Comparison of ENCODE assay signal across 31 cellular contexts in the genomic region with DNA sequence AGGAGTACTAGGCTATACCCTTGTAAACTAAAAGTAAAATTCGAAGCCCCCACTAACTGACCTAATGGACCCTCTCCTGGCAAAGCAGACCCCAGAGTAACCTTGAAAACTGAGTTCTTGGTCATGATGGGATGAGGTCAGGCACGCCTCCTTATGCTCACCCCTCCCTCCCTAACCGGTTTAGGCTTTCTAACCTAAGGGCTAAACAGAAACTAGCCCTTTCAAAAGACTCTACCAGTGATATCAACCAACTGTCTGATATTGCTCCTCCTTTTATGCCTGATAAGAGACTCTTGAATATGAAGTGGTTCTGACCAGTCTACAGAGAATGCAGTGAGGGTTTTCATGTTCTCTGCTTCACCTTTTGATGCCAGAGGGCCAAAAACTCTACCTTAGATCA.
"Had no signal": no experiment of that assay in that cellular context is flagged by ENCODE, and none has a peak within 500 bp of the region (broad histone marks: within the 10 kb centered on the region; RNA-seq: fewer than 3 reads in every experiment).

No MANE protein-coding gene starts in this region.

- H3K27me3 Mint-ChIP-seq: stimulated activated memory B cell treated with anti-CD40 and anti-IgM and Interleukin-4, amounts not matched to agents 10 μg/mL and 1 μg/mL and 100 μg/mL, for 72 hours; stimulated activated naive CD8-positive, alpha-beta T cell treated with anti-CD3 and anti-CD28 coated beads, Interleukin-15, amount 100 ng/mL, for 72 hours; type B pancreatic cell had no signal

- H3K27ac Mint-ChIP-seq: natural killer cell; nephron; neural progenitor cell; progenitor cell of endocrine pancreas; stimulated activated memory B cell treated with anti-CD40 and anti-IgM and Interleukin-4, amounts not matched to agents 10 μg/mL and 1 μg/mL and 100 μg/mL, for 72 hours; stimulated activated naive CD8-positive, alpha-beta T cell treated with anti-CD3 and anti-CD28 coated beads, Interleukin-15, amount 100 ng/mL, for 72 hours; type B pancreatic cell had no signal

- H3K9me3 ChIP-seq: ovary, psoas muscle, right lobe of liver, sigmoid colon, spleen, suprapubic skin, testis, tibial artery, transverse colon, upper lobe of right lung, uterus had no signal

- H3K4me3 Mint-ChIP-seq: natural killer cell; nephron; neural progenitor cell; stimulated activated memory B cell treated with anti-CD40 and anti-IgM and Interleukin-4, amounts not matched to agents 10 μg/mL and 1 μg/mL and 100 μg/mL, for 72 hours; stimulated activated naive CD8-positive, alpha-beta T cell treated with anti-CD3 and anti-CD28 coated beads, Interleukin-15, amount 100 ng/mL, for 72 hours; type B pancreatic cell had no signal

- H3K27ac ChIP-seq: neural progenitor cell, ovary, parathyroid adenoma, psoas muscle, right lobe of liver, sigmoid colon, spleen, suprapubic skin, testis, tibial artery, transverse colon, upper lobe of right lung, uterus had no signal

- H3K4me3 ChIP-seq: neural progenitor cell, ovary, psoas muscle, right lobe of liver, sigmoid colon, smooth muscle cell, spleen, suprapubic skin, testis, tibial artery, transverse colon, upper lobe of right lung, uterus had no signal

- H3K4me1 Mint-ChIP-seq: natural killer cell; stimulated activated naive CD8-positive, alpha-beta T cell treated with anti-CD3 and anti-CD28 coated beads, Interleukin-15, amount 100 ng/mL, for 72 hours had no signal

- H3K4me2 ChIP-seq: neural progenitor cell, smooth muscle cell had no signal

- H3K4me1 ChIP-seq: neural progenitor cell, testis, uterus had no signal

- H3K9me3 Mint-ChIP-seq: natural killer cell; nephron; neural progenitor cell; stimulated activated memory B cell treated with anti-CD40 and anti-IgM and Interleukin-4, amounts not matched to agents 10 μg/mL and 1 μg/mL and 100 μg/mL, for 72 hours; stimulated activated naive CD8-positive, alpha-beta T cell treated with anti-CD3 and anti-CD28 coated beads, Interleukin-15, amount 100 ng/mL, for 72 hours; type B pancreatic cell had no signal

- H3K36me3 Mint-ChIP-seq: natural killer cell; neural progenitor cell; stimulated activated memory B cell treated with anti-CD40 and anti-IgM and Interleukin-4, amounts not matched to agents 10 μg/mL and 1 μg/mL and 100 μg/mL, for 72 hours; type B pancreatic cell had no signal

- H3K27me3 ChIP-seq: neural progenitor cell, ovary, right lobe of liver, sigmoid colon, spleen, suprapubic skin, testis, tibial artery, transverse colon, upper lobe of right lung, uterus had no signal

- H3K9ac ChIP-seq: neural progenitor cell, parathyroid adenoma had no signal

- H3K36me3 ChIP-seq: neural progenitor cell, ovary, right lobe of liver, sigmoid colon, spleen, suprapubic skin, tibial artery, transverse colon, upper lobe of right lung, uterus had no signal

- DNase-seq: natural killer cell; occipital lobe; ovary; posterior cingulate gyrus; psoas muscle; right cardiac atrium; right lobe of liver; sigmoid colon; spleen; stimulated activated CD4-positive, alpha-beta T cell treated with anti-CD3 and anti-CD28 coated beads, Interleukin-12 subunit alpha, Interleukin-12 subunit beta, amount 100 ng/mL, for 4 hours; stimulated activated CD4-positive, alpha-beta T cell treated with anti-CD3 and anti-CD28 coated beads, Interleukin-1b, Interleukin-23, amount 100 ng/mL, for 48 hours; stimulated activated CD4-positive, alpha-beta T cell treated with anti-CD3 and anti-CD28 coated beads, Interleukin-4, amount 100 ng/mL, for 1 hour; stimulated activated CD4-positive, alpha-beta T cell treated with anti-CD3 and anti-CD28 coated beads, Interleukin-4, amount 100 ng/mL, for 4 hours; stimulated activated CD8-positive, alpha-beta memory T cell treated with anti-CD3 and anti-CD28 coated beads, Interleukin-4, amount 100 ng/mL, for 48 hours; stimulated activated naive CD4-positive, alpha-beta T cell; stimulated activated naive CD8-positive, alpha-beta T cell treated with anti-CD3 and anti-CD28 coated beads, Interleukin-15, amount 100 ng/mL, for 72 hours; stimulated activated naive CD8-positive, alpha-beta T cell treated with anti-CD3 and anti-CD28 coated beads, Interleukin-15, Interleukin-2, amounts not matched to agents 100 U/mL and 50 U/mL, for 24 hours; substantia nigra; testis; tibial artery; transverse colon; upper lobe of right lung; uterus had no signal

- H2AFZ ChIP-seq: neural progenitor cell, parathyroid adenoma had no signal

- ATAC-seq: natural killer cell; psoas muscle; right cardiac atrium; right lobe of liver; stimulated activated memory B cell treated with anti-CD40 and anti-IgM and Interleukin-4, amounts not matched to agents 10 μg/mL and 1 μg/mL and 100 μg/mL, for 72 hours; stimulated activated naive CD8-positive, alpha-beta T cell treated with anti-CD3 and anti-CD28 coated beads, Interleukin-15, amount 100 ng/mL, for 72 hours; stimulated activated naive CD8-positive, alpha-beta T cell treated with anti-CD3 and anti-CD28 coated beads, Interleukin-15, Interleukin-2, amounts not matched to agents 100 U/mL and 50 U/mL, for 24 hours; upper lobe of right lung had no signal
